Comparison of ENCODE assay signal across 2 cellular contexts in genomic region chr6:52174118-52174517, GRCh38.
TF ChIP-seq lines count a peak whose summit lies in the region.

No MANE protein-coding gene starts in this region.

TF ChIP-seq in HepG2, 621 proteins besides CTCF, POLR2A, EP300 and RAD21:
- no peak for TF ChIP-seq E2F5 (CRISPR knock-in tag; conservative IDR thresholded peaks at IDR 0.05)
- peak; percentile 69 to 86 for TF ChIP-seq MAFK (conservative IDR thresholded peaks at IDR 0.05 in 1 of 2, IDR thresholded peaks at IDR 0.05 in 1 of 2; ENCODE audit: low read length in 2 of 2)
- peak; percentile 57 for TF ChIP-seq MAFF (IDR thresholded peaks at IDR 0.05; ENCODE audit: low read depth, low read length)
- no peak for TF ChIP-seq CREB3 (CRISPR knock-in tag; IDR thresholded peaks at IDR 0.05)

TF ChIP-seq in IMR-90, 13 proteins besides CTCF, POLR2A, EP300 and RAD21:
- peak; percentile 32; the same call in 1 of the 2 replicates for TF ChIP-seq MAFK (IDR thresholded peaks at IDR 0.05; ENCODE audit: low read depth, low read length)
- no peak for TF ChIP-seq RCOR1 (IDR thresholded peaks at IDR 0.05; ENCODE audit: insufficient replicate concordance, low read length)
